ENCODE assay signal across 9 cellular contexts in genomic region chr4:151395873-151396272, GRCh38. TPM values are rescaled to one million over a fixed set of nuclear protein-coding genes. Genes with fewer than 3 reads are reported as not detected.
"Had no signal": no experiment of that assay in that cellular context is flagged by ENCODE, and none has a peak within 500 bp of the region (broad histone marks: within the 10 kb centered on the region; RNA-seq: fewer than 3 reads in every experiment).

No MANE protein-coding gene starts in this region.

- DNase-seq: GM23248, GOT3, H7, Kasumi-1, KG1 had no signal

- H3K36me3 Mint-ChIP-seq: IgD-negative memory B cell had no signal

- ATAC-seq: HCT116 had no signal

- H3K27me3 Mint-ChIP-seq: IgD-negative memory B cell had no signal

- H3K9me3 ChIP-seq: HAP-1 had no signal

- H3K9ac ChIP-seq: GM23248 had no signal

- H2AFZ ChIP-seq: GM23248 had no signal

- H3K27ac Mint-ChIP-seq: IgD-negative memory B cell had no signal

- H3K4me3 ChIP-seq: GM23248, HAP-1 had no signal

- H3K4me1 ChIP-seq: HAP-1 had no signal

- H3K4me3 Mint-ChIP-seq: IgD-negative memory B cell had no signal

- H3K36me3 ChIP-seq: HAP-1 had no signal

- H3K27ac ChIP-seq: GM23248, HL-60 had no signal

- H3K4me1 Mint-ChIP-seq: IgD-negative memory B cell had no signal

RNA-seq across cellular contexts. Expression of gene FHIP1A, which starts 13.1 kb away (rescaled TPM):
- polyA plus RNA-seq: GM23248, IgD-negative memory B cell had no signal
